In the genomic region with DNA sequence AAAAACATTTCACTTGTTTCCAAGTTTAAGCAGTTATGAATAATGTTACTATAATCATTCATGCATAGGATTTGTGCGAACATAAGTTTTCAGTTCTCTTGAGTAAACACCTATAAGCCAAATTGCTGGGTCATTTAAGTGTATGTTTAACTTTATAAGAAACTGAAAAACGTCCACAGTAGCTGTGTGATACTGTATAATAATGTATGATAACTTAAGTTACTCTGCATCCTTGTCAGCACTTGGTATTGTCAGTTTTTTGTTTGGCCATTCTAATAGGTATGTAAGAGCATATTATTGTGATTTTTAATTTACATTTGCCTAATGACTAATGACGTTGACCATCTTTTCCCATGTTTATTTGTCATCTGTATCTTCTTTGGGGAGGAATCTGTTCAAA, we compare ENCODE assay signal across 34 cellular contexts.
"Had no signal": no experiment of that assay in that cellular context is flagged by ENCODE, and none has a peak within 500 bp of the region (broad histone marks: within the 10 kb centered on the region; RNA-seq: fewer than 3 reads in every experiment).

No MANE protein-coding gene starts in this region.

- H3K27me3 Mint-ChIP-seq: activated B cell treated with CpG ODN at 0.5 μM for 24 hours; activated CD4-positive, alpha-beta memory T cell treated with anti-CD3 and anti-CD28 coated beads for 36 hours; activated CD4-positive, alpha-beta T cell treated with anti-CD3 and anti-CD28 coated beads for 36 hours; activated CD4-positive, alpha-beta T cell treated with anti-CD3 and anti-CD28 coated beads, Interleukin-2, amount 10 ng/mL, durations not matched to agents 24 days and 14 days; activated CD8-positive, alpha-beta memory T cell treated with anti-CD3 and anti-CD28 coated beads, Interleukin-2, amount 10 ng/mL, durations not matched to agents 7 days and 5 days; activated naive CD4-positive, alpha-beta T cell treated with anti-CD3 and anti-CD28 coated beads, Interleukin-2, amount 10 ng/mL, durations not matched to agents 7 days and 5 days; activated naive CD8-positive, alpha-beta T cell treated with anti-CD3 and anti-CD28 coated beads, Interleukin-2, amount 10 ng/mL, durations not matched to agents 7 days and 5 days; central memory CD8-positive, alpha-beta T cell; dendritic cell treated with granulocyte-macrophage colony-stimulating factor and Interleukin-4, amounts not matched to agents 40 ng/mL and 50 ng/mL, for 4 days; T-helper 17 cell had no signal

- H3K36me3 Mint-ChIP-seq: activated CD4-positive, alpha-beta memory T cell treated with anti-CD3 and anti-CD28 coated beads for 36 hours; activated CD8-positive, alpha-beta memory T cell treated with anti-CD3 and anti-CD28 coated beads, Interleukin-2, amount 10 ng/mL, durations not matched to agents 7 days and 5 days; activated naive CD4-positive, alpha-beta T cell treated with anti-CD3 and anti-CD28 coated beads, Interleukin-2, amount 10 ng/mL, durations not matched to agents 7 days and 5 days; activated naive CD4-positive, alpha-beta T cell treated with anti-CD3 and anti-CD28 coated beads, Interleukin-2, amount 50 U/mL, for 72 hours; activated naive CD8-positive, alpha-beta T cell treated with anti-CD3 and anti-CD28 coated beads, Interleukin-2, amount 10 ng/mL, durations not matched to agents 7 days and 5 days had no signal

- H3K9me3 Mint-ChIP-seq: activated B cell treated with CpG ODN at 0.5 μM for 24 hours; activated CD4-positive, alpha-beta memory T cell treated with anti-CD3 and anti-CD28 coated beads for 36 hours; activated CD4-positive, alpha-beta T cell treated with anti-CD3 and anti-CD28 coated beads, Interleukin-2, amount 10 ng/mL, durations not matched to agents 24 days and 14 days; activated naive CD4-positive, alpha-beta T cell treated with anti-CD3 and anti-CD28 coated beads, Interleukin-2, amount 10 ng/mL, durations not matched to agents 7 days and 5 days; activated naive CD4-positive, alpha-beta T cell treated with anti-CD3 and anti-CD28 coated beads, Interleukin-2, amount 50 U/mL, for 72 hours; activated naive CD8-positive, alpha-beta T cell treated with anti-CD3 and anti-CD28 coated beads, Interleukin-2, amount 10 ng/mL, durations not matched to agents 7 days and 5 days; activated T-helper 1 cell treated with anti-CD3 and anti-CD28 coated beads, Interleukin-12 subunit alpha, Interleukin-12 subunit beta, Interleukin-2, Interleukin-4 antibody, amounts not matched to agents 30 ng/mL and 10 ng/mL and 1 ng/mL, durations not matched to agents 14 hours and 24 hours and 36 hours; central memory CD8-positive, alpha-beta T cell; dendritic cell treated with granulocyte-macrophage colony-stimulating factor and Interleukin-4, amounts not matched to agents 40 ng/mL and 50 ng/mL, for 4 days; T-helper 2 cell treated with Interferon-gamma antibody and Interleukin-4, amounts not matched to agents 5 μg/mL and 100 μg/mL, for 36 hours had no signal

- H3K27ac Mint-ChIP-seq: activated B cell treated with CpG ODN at 0.5 μM for 24 hours; activated CD4-positive, alpha-beta memory T cell treated with anti-CD3 and anti-CD28 coated beads for 36 hours; activated CD4-positive, alpha-beta T cell treated with anti-CD3 and anti-CD28 coated beads for 36 hours; activated CD4-positive, alpha-beta T cell treated with anti-CD3 and anti-CD28 coated beads, Interleukin-2, amount 10 ng/mL, durations not matched to agents 24 days and 14 days; activated CD8-positive, alpha-beta memory T cell treated with anti-CD3 and anti-CD28 coated beads, Interleukin-2, amount 10 ng/mL, durations not matched to agents 7 days and 5 days; activated CD8-positive, alpha-beta T cell treated with anti-CD3 and anti-CD28 coated beads, Interleukin-2, amount 10 ng/mL, durations not matched to agents 7 days and 5 days; activated naive CD4-positive, alpha-beta T cell treated with anti-CD3 and anti-CD28 coated beads, Interleukin-2, amount 10 ng/mL, durations not matched to agents 7 days and 5 days; activated naive CD8-positive, alpha-beta T cell treated with anti-CD3 and anti-CD28 coated beads, Interleukin-2, amount 10 ng/mL, durations not matched to agents 7 days and 5 days; activated T-helper 1 cell treated with anti-CD3 and anti-CD28 coated beads, Interleukin-12 subunit alpha, Interleukin-12 subunit beta, Interleukin-2, Interleukin-4 antibody, amounts not matched to agents 30 ng/mL and 10 ng/mL and 1 ng/mL, durations not matched to agents 14 hours and 24 hours and 36 hours; dendritic cell treated with granulocyte-macrophage colony-stimulating factor and Interleukin-4, amounts not matched to agents 40 ng/mL and 50 ng/mL, for 4 days; T-helper 17 cell; T-helper 2 cell treated with Interferon-gamma antibody and Interleukin-4, amounts not matched to agents 5 μg/mL and 100 μg/mL, for 36 hours had no signal

- H3K4me3 Mint-ChIP-seq: activated B cell treated with CpG ODN at 0.5 μM for 24 hours; activated CD4-positive, alpha-beta memory T cell treated with anti-CD3 and anti-CD28 coated beads for 36 hours; activated CD4-positive, alpha-beta T cell treated with anti-CD3 and anti-CD28 coated beads for 36 hours; activated CD4-positive, alpha-beta T cell treated with anti-CD3 and anti-CD28 coated beads, Interleukin-2, amount 10 ng/mL, durations not matched to agents 24 days and 14 days; activated CD8-positive, alpha-beta memory T cell treated with anti-CD3 and anti-CD28 coated beads, Interleukin-2, amount 10 ng/mL, durations not matched to agents 7 days and 5 days; activated CD8-positive, alpha-beta T cell treated with anti-CD3 and anti-CD28 coated beads, Interleukin-2, amount 10 ng/mL, durations not matched to agents 7 days and 5 days; activated naive CD4-positive, alpha-beta T cell treated with anti-CD3 and anti-CD28 coated beads, Interleukin-2, amount 10 ng/mL, durations not matched to agents 7 days and 5 days; activated naive CD8-positive, alpha-beta T cell treated with anti-CD3 and anti-CD28 coated beads, Interleukin-2, amount 10 ng/mL, durations not matched to agents 7 days and 5 days; activated T-helper 1 cell treated with anti-CD3 and anti-CD28 coated beads, Interleukin-12 subunit alpha, Interleukin-12 subunit beta, Interleukin-2, Interleukin-4 antibody, amounts not matched to agents 30 ng/mL and 10 ng/mL and 1 ng/mL, durations not matched to agents 14 hours and 24 hours and 36 hours; central memory CD8-positive, alpha-beta T cell; dendritic cell treated with granulocyte-macrophage colony-stimulating factor and Interleukin-4, amounts not matched to agents 40 ng/mL and 50 ng/mL, for 4 days; T-helper 17 cell; T-helper 2 cell treated with Interferon-gamma antibody and Interleukin-4, amounts not matched to agents 5 μg/mL and 100 μg/mL, for 36 hours had no signal

- H3K4me1 Mint-ChIP-seq: activated B cell treated with CpG ODN at 0.5 μM for 24 hours; activated CD4-positive, alpha-beta T cell treated with anti-CD3 and anti-CD28 coated beads for 36 hours; activated CD4-positive, alpha-beta T cell treated with anti-CD3 and anti-CD28 coated beads, Interleukin-2, amount 10 ng/mL, durations not matched to agents 24 days and 14 days; activated CD8-positive, alpha-beta memory T cell treated with anti-CD3 and anti-CD28 coated beads, Interleukin-2, amount 10 ng/mL, durations not matched to agents 7 days and 5 days; activated naive CD4-positive, alpha-beta T cell treated with anti-CD3 and anti-CD28 coated beads, Interleukin-2, amount 10 ng/mL, durations not matched to agents 7 days and 5 days; activated naive CD8-positive, alpha-beta T cell treated with anti-CD3 and anti-CD28 coated beads, Interleukin-2, amount 10 ng/mL, durations not matched to agents 7 days and 5 days; central memory CD8-positive, alpha-beta T cell had no signal

- H3K27ac ChIP-seq: ascending aorta, brain microvascular endothelial cell, dorsolateral prefrontal cortex, epithelial cell of prostate, WERI-Rb-1 had no signal

- H3K27me3 ChIP-seq: ascending aorta, brain microvascular endothelial cell, dorsolateral prefrontal cortex, esophagus squamous epithelium had no signal

- ATAC-seq: activated CD4-positive, alpha-beta T cell treated with anti-CD3 and anti-CD28 coated beads for 36 hours; activated CD8-positive, alpha-beta memory T cell treated with anti-CD3 and anti-CD28 coated beads, Interleukin-2, amount 10 ng/mL, durations not matched to agents 7 days and 5 days; activated CD8-positive, alpha-beta T cell treated with anti-CD3 and anti-CD28 coated beads, Interleukin-2, amount 10 ng/mL, durations not matched to agents 7 days and 5 days; activated naive CD4-positive, alpha-beta T cell treated with anti-CD3 and anti-CD28 coated beads, Interleukin-2, amount 50 U/mL, for 72 hours; T-helper 17 cell had no signal

- H3K36me3 ChIP-seq: ascending aorta, brain microvascular endothelial cell, esophagus squamous epithelium, WERI-Rb-1 had no signal

- H3K9me3 ChIP-seq: ascending aorta, esophagus squamous epithelium had no signal

- FAIRE-seq: bronchial epithelial cell, endothelial cell of umbilical vein had no signal

- DNase-seq: activated B cell treated with CpG ODN at 0.5 μM for 24 hours; activated CD4-positive, alpha-beta memory T cell treated with anti-CD3 and anti-CD28 coated beads for 36 hours; activated CD4-positive, alpha-beta T cell treated with anti-CD3 and anti-CD28 coated beads for 36 hours; activated CD4-positive, alpha-beta T cell treated with anti-CD3 and anti-CD28 coated beads, Interleukin-2, amount 10 ng/mL, durations not matched to agents 24 days and 14 days; activated CD4-positive, CD25-positive, alpha-beta regulatory T cell treated with anti-CD3 and anti-CD28 coated beads, Interleukin-2, amount 50 U/mL, for 72 hours; activated CD8-positive, alpha-beta memory T cell treated with anti-CD3 and anti-CD28 coated beads, Interleukin-2, amount 10 ng/mL, durations not matched to agents 7 days and 5 days; activated CD8-positive, alpha-beta memory T cell treated with anti-CD3 and anti-CD28 coated beads, Interleukin-2, amount 50 U/mL, for 4 hours; activated CD8-positive, alpha-beta T cell treated with anti-CD3 and anti-CD28 coated beads, Interleukin-2, amount 10 ng/mL, durations not matched to agents 7 days and 5 days; activated gamma-delta T cell; activated naive CD4-positive, alpha-beta T cell; activated naive CD4-positive, alpha-beta T cell treated with anti-CD3 and anti-CD28 coated beads, Interleukin-2, amount 10 ng/mL, durations not matched to agents 7 days and 5 days; activated naive CD8-positive, alpha-beta T cell treated with anti-CD3 and anti-CD28 coated beads, Interleukin-2, amount 10 ng/mL, durations not matched to agents 7 days and 5 days; activated T-cell treated with anti-CD3 and anti-CD28 coated beads, Interleukin-2, amount 50 U/mL, for 1 hour; activated T-cell treated with anti-CD3 and anti-CD28 coated beads, Interleukin-2, amount 50 U/mL, for 48 hours; brain microvascular endothelial cell; dorsolateral prefrontal cortex; effector memory CD4-positive, alpha-beta T cell; esophagus squamous epithelium; foreskin melanocyte; head of caudate nucleus; T-helper 1 cell; T-helper 17 cell; T1000; WERI-Rb-1 had no signal

- H3K4me3 ChIP-seq: ascending aorta, coronary artery, dorsolateral prefrontal cortex, esophagus squamous epithelium had no signal

- H3K4me1 ChIP-seq: ascending aorta, esophagus squamous epithelium had no signal
